ENCODE assay signal across 9 cellular contexts in genomic region chr7:39567294-39567693, GRCh38. TPM values are rescaled to one million over a fixed set of nuclear protein-coding genes. Genes with fewer than 3 reads are reported as not detected.
DNase-seq lines count a peak whose midpoint lies in the region; ATAC-seq and TF ChIP-seq lines count a peak whose summit lies in the region.
"Had no signal": no experiment of that assay in that cellular context is flagged by ENCODE, and none has a peak within 500 bp of the region (broad histone marks: within the 10 kb centered on the region; RNA-seq: fewer than 3 reads in every experiment).

No MANE protein-coding gene starts in this region.

- H3K36me3 Mint-ChIP-seq in activated naive CD8-positive, alpha-beta T cell treated with anti-CD3 and anti-CD28 coated beads, Interleukin-2, amount 50 U/mL, for 24 hours (ENCODE audit: low read depth), result peaks cover 13% of the 10 kb centered on the region

- ATAC-seq in heart right ventricle (no peak), Right ventricle myocardium superior (ENCODE audit: poor library complexity) (no peak), right lobe of liver (no peak), HG02981 (IDR thresholded peaks at IDR 0.05; ENCODE audit: unreplicated experiment) (no peak), HG03460 (IDR thresholded peaks at IDR 0.05; ENCODE audit: unreplicated experiment) (no peak)
- no peak for ATAC-seq in activated naive CD8-positive, alpha-beta T cell treated with anti-CD3 and anti-CD28 coated beads, Interleukin-2, amount 50 U/mL, for 24 hours

- 67 to 73% methylated on average over 2 of the region's 2 CpGs for WGBS in heart right ventricle, 2 donors
- whole genome bisulfite sequencing in right lobe of liver (ENCODE audit: insufficient coverage, low coverage, low lambda C conversion rate, missing lambda C conversion rate), result no CpG with 5 or more reads among the region's 2 CpGs
- WGBS in urinary bladder, result 54% methylated on average over 2 of the region's 2 CpGs

- H3K9me3 ChIP-seq in heart right ventricle (no peaks in the 10 kb centered on the region), right lobe of liver (no peaks in the 10 kb centered on the region)

- peak overlapping the region; percentile 96 for H3K27ac Mint-ChIP-seq in activated naive CD8-positive, alpha-beta T cell treated with anti-CD3 and anti-CD28 coated beads, Interleukin-2, amount 50 U/mL, for 24 hours

- no peaks in the 10 kb centered on the region for H3K9me3 Mint-ChIP-seq in activated naive CD8-positive, alpha-beta T cell treated with anti-CD3 and anti-CD28 coated beads, Interleukin-2, amount 50 U/mL, for 24 hours

- peak overlapping the region; percentile 100 for H3K4me3 Mint-ChIP-seq in activated naive CD8-positive, alpha-beta T cell treated with anti-CD3 and anti-CD28 coated beads, Interleukin-2, amount 50 U/mL, for 24 hours

- no peak for TF ChIP-seq POLR2A in right lobe of liver (IDR thresholded peaks at IDR 0.05)

- H3K4me3 ChIP-seq in heart right ventricle, result peak overlapping the region; percentile 51 to 92 (median 71)
- H3K4me3 ChIP-seq in right lobe of liver, result peak overlapping the region; percentile 68 to 85 (median 76)
- H3K4me3 ChIP-seq in urinary bladder (ENCODE audit: low read depth, low read length), result peak overlapping the region; percentile 64

- no peak for DNase-seq in heart right ventricle
- no peak for DNase-seq in Right ventricle myocardium superior
- no peak for DNase-seq in activated naive CD8-positive, alpha-beta T cell treated with anti-CD3 and anti-CD28 coated beads, Interleukin-2, amount 50 U/mL, for 24 hours
- no peak for DNase-seq in right lobe of liver
- no peak for DNase-seq in nucleus accumbens (lab: John Stamatoyannopoulos, UW)
- DNase-seq: retina had no signal

- TF ChIP-seq CTCF in heart right ventricle (IDR thresholded peaks at IDR 0.05) (no peak), right lobe of liver (IDR thresholded peaks at IDR 0.05) (no peak)

- no peaks in the 10 kb centered on the region for H3K27me3 Mint-ChIP-seq in activated naive CD8-positive, alpha-beta T cell treated with anti-CD3 and anti-CD28 coated beads, Interleukin-2, amount 50 U/mL, for 24 hours

- intact Hi-C loops in heart right ventricle (cut with DNase I) (no loop called here), Right ventricle myocardium superior (cut with DNase I) (no loop called here), right lobe of liver (cut with DNase I) (no loop called here)

- H3K27me3 ChIP-seq in heart right ventricle, result no peaks in the 10 kb centered on the region
- no peaks in the 10 kb centered on the region for H3K27me3 ChIP-seq in right lobe of liver

- H3K36me3 ChIP-seq in heart right ventricle, result peaks cover 0 to 30% (median 7%) of the 10 kb centered on the region in 9 donors
- peaks cover 0 to 4% (median 1%) of the 10 kb centered on the region in 4 donors for H3K36me3 ChIP-seq in right lobe of liver
- no peaks in the 10 kb centered on the region for H3K36me3 ChIP-seq in urinary bladder (ENCODE audit: insufficient read depth)

- peaks cover 27% of the 10 kb centered on the region for H3K4me1 Mint-ChIP-seq in activated naive CD8-positive, alpha-beta T cell treated with anti-CD3 and anti-CD28 coated beads, Interleukin-2, amount 50 U/mL, for 24 hours

- no peak overlapping the region for H3K27ac ChIP-seq in heart right ventricle
- no peak overlapping the region for H3K27ac ChIP-seq in right lobe of liver
- no peak overlapping the region for H3K27ac ChIP-seq in urinary bladder (ENCODE audit: low read depth)

- H3K4me1 ChIP-seq in heart right ventricle, result peaks cover 0 to 20% (median 13%) of the 10 kb centered on the region in 9 donors
- H3K4me1 ChIP-seq in right lobe of liver, result peaks cover 0 to 6% (median 3%) of the 10 kb centered on the region in 4 donors
- H3K4me1 ChIP-seq in urinary bladder (ENCODE audit: insufficient read depth), result no peaks in the 10 kb centered on the region

RNA-seq across cellular contexts. Expression of gene YAE1, which starts 1.1 kb away (rescaled TPM):
- 10 to 100 TPM; 10.8 to 19.6 (median 15.0) TPM for total RNA-seq in heart right ventricle
- 10 to 100 TPM; 20.2 to 34.3 TPM for polyA plus RNA-seq in heart right ventricle
- total RNA-seq in Right ventricle myocardium superior, result 14.6 TPM
- total RNA-seq in right lobe of liver, result 10 to 100 TPM in 1 of 6 experiments, 1 to 10 TPM in 5; 5.4 to 11.2 (median 7.4) TPM
- 53.6 TPM for total RNA-seq in urinary bladder
- polyA plus RNA-seq in urinary bladder, result 26.0 TPM

RNA-seq across cellular contexts. Expression of gene RALA, which starts 56.1 kb away (rescaled TPM):
- total RNA-seq in heart right ventricle (10 to 100 TPM; 15.2 to 32.7 (median 22.4) TPM), Right ventricle myocardium superior (38.0 TPM), right lobe of liver (10 to 100 TPM in 5 of 6 experiments, 1 to 10 TPM in 1; 7.5 to 13.8 (median 12.4) TPM), urinary bladder (32.7 TPM)
- polyA plus RNA-seq in heart right ventricle (10 to 100 TPM; 18.8 to 21.6 TPM), urinary bladder (23.5 TPM)
